In the genomic region with DNA sequence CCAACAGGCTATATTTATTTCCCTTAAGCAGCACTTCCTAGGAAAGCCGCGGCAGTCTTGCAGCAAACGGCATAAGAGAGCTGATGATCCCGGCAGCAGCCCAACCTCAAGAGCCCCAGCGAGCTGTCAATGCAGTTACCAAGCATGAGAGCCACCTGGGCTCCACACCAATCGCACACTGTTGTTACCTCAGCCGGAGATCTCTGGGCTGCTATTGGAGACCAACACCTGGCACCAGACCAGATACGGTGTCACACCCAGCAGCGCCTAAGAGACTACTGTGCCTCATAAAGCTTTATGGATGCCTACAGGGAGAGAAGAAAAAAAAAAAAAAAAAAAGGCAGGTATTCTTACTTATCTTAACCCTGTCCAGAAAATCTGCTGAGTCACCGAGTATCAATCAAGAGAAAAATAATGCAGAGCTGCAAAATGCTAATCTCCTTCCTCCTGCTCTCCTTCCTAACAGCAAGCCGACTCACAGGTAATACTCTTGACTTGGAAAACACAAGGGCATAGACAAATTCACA, we compare ENCODE assay signal across 9 cellular contexts. TPM values are rescaled to one million over a fixed set of nuclear protein-coding genes. Genes with fewer than 3 reads are reported as not detected.
A peak's percentile ranks its signal among the peaks of the same experiment; 100 is the strongest.
DNase-seq lines count a peak whose midpoint lies in the region; ATAC-seq, FAIRE-seq and TF ChIP-seq lines count a peak whose summit lies in the region.
"Had no signal": no experiment of that assay in that cellular context is flagged by ENCODE, and none has a peak within 500 bp of the region (broad histone marks: within the 10 kb centered on the region; RNA-seq: fewer than 3 reads in every experiment).

No MANE protein-coding gene starts in this region.

- peak overlapping the region in 5 of 6 donors; percentile 8 to 84 (median 44) for H3K27ac Mint-ChIP-seq in naive B cell

- H3K9me2 ChIP-seq in DOHH2 (replicated peaks; ENCODE audit: control insufficient read depth, low read length) = no peaks in the 10 kb centered on the region

- no peaks in the 10 kb centered on the region for H3K27me3 Mint-ChIP-seq in naive B cell

- H3K9me3 Mint-ChIP-seq in naive B cell = no peaks in the 10 kb centered on the region

- H3K4me2 ChIP-seq in DOHH2 (ENCODE audit: low read length) = peak overlapping the region; percentile 49

- no peaks in the 10 kb centered on the region for H3K79me2 ChIP-seq in DOHH2 (ENCODE audit: control insufficient read depth, low read length)

- H3K4me3 Mint-ChIP-seq in naive B cell = peak overlapping the region; percentile 40 to 80 (median 59)

- H4K20me1 ChIP-seq in DOHH2 (ENCODE audit: control insufficient read depth, insufficient read depth, low read depth, low read length) = no peaks in the 10 kb centered on the region

- peak overlapping the region; percentile 20 for H3K4me3 ChIP-seq in DOHH2 (ENCODE audit: low read length)
- H3K4me3 ChIP-seq: SJSA1 had no signal

- peaks cover 29% of the 10 kb centered on the region for H3K4me1 ChIP-seq in DOHH2 (ENCODE audit: control insufficient read depth, low read length)

- H3K27ac ChIP-seq in DOHH2 (ENCODE audit: low read depth, low read length) (no peak overlapping the region), epithelial cell of prostate (peak overlapping the region; percentile 68)
- H3K27ac ChIP-seq: SJSA1 had no signal

- ATAC-seq in GM21576 (IDR thresholded peaks at IDR 0.05; ENCODE audit: unreplicated experiment) (peak; percentile 73), naive B cell (ENCODE audit: low read depth in 2 of 2) (peak; percentile 94 to 96), HG03520 (IDR thresholded peaks at IDR 0.05; ENCODE audit: unreplicated experiment) (no peak)

- H3K36me3 ChIP-seq in DOHH2 (ENCODE audit: control insufficient read depth, low read length) = no peaks in the 10 kb centered on the region

- peaks cover 3 to 7% of the 10 kb centered on the region in 2 donors for H3K36me3 Mint-ChIP-seq in naive B cell

- TF ChIP-seq CTCF in DOHH2 (IDR thresholded peaks at IDR 0.05; ENCODE audit: low read depth, low read length, poor library complexity, severe bottlenecking) = no peak
- no peak for TF ChIP-seq CTCF in D721Med (IDR thresholded peaks at IDR 0.05; ENCODE audit: insufficient read depth, missing control alignments)

- no peak for FAIRE-seq in D721Med (lab: Jason Lieb, UNC)

- no peaks in the 10 kb centered on the region for H3K9me3 ChIP-seq in DOHH2 (ENCODE audit: control insufficient read depth, insufficient read depth, low read length)
- H3K9me3 ChIP-seq: SJSA1 had no signal

- DNase-seq in LoVo (ENCODE audit: low spot score) = peak; percentile 97
- peak; percentile 67 for DNase-seq in RPMI7951 (ENCODE audit: low read depth)
- DNase-seq in epithelial cell of prostate (ENCODE audit: low read depth, low spot score) = peak; percentile 97
- DNase-seq in naive B cell = peak; percentile 33
- DNase-seq in D721Med (ENCODE audit: insufficient read length, low spot score) = no peak

- no peaks in the 10 kb centered on the region for H3K27me3 ChIP-seq in DOHH2 (ENCODE audit: control insufficient read depth, low read length)
- H3K27me3 ChIP-seq: SJSA1 had no signal

- H3F3A ChIP-seq in DOHH2 (ENCODE audit: control insufficient read depth, insufficient read depth) = no peaks in the 10 kb centered on the region

- H3K4me1 Mint-ChIP-seq in naive B cell = peaks cover 25 to 36% (median 34%) of the 10 kb centered on the region in 3 donors

RNA-seq across cellular contexts. Expression of a gene that starts 11.6 kb away (rescaled TPM):
- total RNA-seq in RPMI7951 (2014; rRNA removed; shearing (Covaris generic)) = 7.2 and 10.1 TPM in 2 replicates
- 10 to 100 TPM in 3 of 6 donors, 1 to 10 TPM in 3; 8.3 to 15.1 (median 10.5) TPM for polyA plus RNA-seq in naive B cell (ENCODE audit: low read depth in 6 of 6)

RNA-seq across cellular contexts. Expression of a gene that starts 25.5 kb away (rescaled TPM):
- not detected in 2 replicates for total RNA-seq in RPMI7951 (2014; rRNA removed; shearing (Covaris generic))
- polyA plus RNA-seq in naive B cell (ENCODE audit: low read depth in 6 of 6) = not detected
- total RNA-seq: SJSA1 had no signal

RNA-seq across cellular contexts. Expression of a gene that starts 46.8 kb away (rescaled TPM):
- not detected in 2 replicates for total RNA-seq in RPMI7951 (2014; rRNA removed; shearing (Covaris generic))
- polyA plus RNA-seq in naive B cell (ENCODE audit: low read depth in 6 of 6) = not detected
- total RNA-seq: SJSA1 had no signal
